ENCODE assay signal across 1 cellular context in genomic region chr10:72812415-72812797, GRCh38.
TF ChIP-seq lines count a peak whose summit lies in the region.

No MANE protein-coding gene starts in this region.

TF ChIP-seq in IMR-90, 13 proteins besides CTCF, POLR2A, EP300 and RAD21 (continued from another document):
- no peak for TF ChIP-seq ELK1 (IDR thresholded peaks at IDR 0.05; ENCODE audit: borderline replicate concordance, low read depth, low read length)
- no peak for TF ChIP-seq RCOR1 (IDR thresholded peaks at IDR 0.05; ENCODE audit: insufficient replicate concordance, low read length)
